12 cellular contexts compared by ENCODE assay signal in the genomic region with DNA sequence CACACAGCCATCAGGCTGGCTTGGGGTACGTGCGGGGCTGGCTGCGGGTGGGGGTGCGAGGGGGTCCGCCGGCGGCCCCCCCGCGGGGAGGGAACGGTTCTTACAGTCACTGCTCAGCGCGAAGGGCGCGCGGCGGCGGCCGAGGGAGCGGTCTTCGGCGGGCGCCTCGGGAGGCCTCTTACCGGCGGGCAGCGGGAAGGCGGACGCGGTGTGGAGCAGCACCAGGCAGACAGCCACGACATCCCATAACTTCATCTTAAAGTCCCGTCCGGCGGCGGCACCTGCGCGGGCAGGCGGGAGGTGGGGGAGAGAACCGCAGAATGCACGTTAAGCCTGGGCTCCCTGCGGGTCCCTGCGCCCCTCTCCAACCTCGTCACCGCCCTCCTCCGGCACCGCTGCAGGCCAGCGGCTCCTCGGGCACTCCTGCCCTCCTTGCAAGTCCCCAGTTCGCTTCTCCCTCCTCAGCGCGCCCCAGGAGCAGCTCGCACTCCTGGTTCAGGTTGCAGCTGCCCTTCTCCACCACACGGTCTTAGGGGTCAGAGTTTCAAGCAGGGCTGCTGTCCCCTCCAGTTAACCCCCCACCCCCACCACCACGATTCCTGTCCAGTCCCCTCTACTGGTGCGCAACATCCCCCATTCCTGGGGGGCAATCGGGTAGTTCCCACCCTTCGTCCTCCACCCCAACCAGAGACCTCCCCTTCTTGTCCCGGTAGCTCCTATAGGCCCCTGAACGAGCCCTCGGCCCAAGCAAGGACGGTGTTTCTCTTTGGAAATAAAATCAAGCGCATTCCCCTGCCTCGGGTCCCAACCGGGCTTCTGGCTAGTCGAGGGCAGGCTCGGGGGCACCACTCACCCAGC. TPM values are rescaled to one million over a fixed set of nuclear protein-coding genes. Genes with fewer than 3 reads are reported as not detected.
DNase-seq lines count a peak whose midpoint lies in the region; ATAC-seq and TF ChIP-seq lines count a peak whose summit lies in the region.
"Had no signal": no experiment of that assay in that cellular context is flagged by ENCODE, and none has a peak within 500 bp of the region (broad histone marks: within the 10 kb centered on the region; RNA-seq: fewer than 3 reads in every experiment).

No MANE protein-coding gene starts in this region.

- H2AFZ ChIP-seq in PC-3 (ENCODE audit: low read length) (peak overlapping the region; percentile 24; the same call in 1 of the 2 replicates), parathyroid adenoma (no peak overlapping the region)

- BruUV-seq in Calu3 (replicated peaks; lab: Mats Ljungman, UMichigan) (no TSS peak), PC-3 (replicated peaks; lab: Mats Ljungman, UMichigan) (no TSS peak)

- CTCF ChIA-PET in Calu3 (lab: Charles Lee), result interaction anchor here (0.6 to 0.7 kb wide), 2 partner anchors 14 to 96 kb away, joined by 7 to 11 read pairs; no protein-coding TSS in a partner anchor
- CTCF ChIA-PET in PC-3 (lab: Charles Lee), result no interaction called here

- H3K4me2 ChIP-seq in PC-3 (ENCODE audit: low read length), result peak overlapping the region; percentile 51
- H3K4me2 ChIP-seq in parathyroid adenoma (ENCODE audit: low read length), result peak overlapping the region; percentile 25

- peak overlapping the region; percentile 37 for H3K4me3 Mint-ChIP-seq in Calu3 (ENCODE audit: low read depth, unreplicated experiment)
- H3K4me3 Mint-ChIP-seq: activated naive CD4-positive, alpha-beta T cell treated with anti-CD3 and anti-CD28 coated beads, Interleukin-2, amount 50 U/mL, for 24 hours had no signal

- no peak overlapping the region for H3K27ac Mint-ChIP-seq in Calu3 (ENCODE audit: unreplicated experiment)
- H3K27ac Mint-ChIP-seq: activated naive CD4-positive, alpha-beta T cell treated with anti-CD3 and anti-CD28 coated beads, Interleukin-2, amount 50 U/mL, for 24 hours had no signal

- no peak for TF ChIP-seq EP300 in gastroesophageal sphincter (IDR thresholded peaks at IDR 0.05)

- 27% methylated on average over 3 of the region's 65 CpGs; no CpG with 5 or more reads in 1 of the 2 donors for WGBS in gastroesophageal sphincter (ENCODE audit: low coverage in 1 of 2), 2 donors

- 0 out of 2 replicates have a peak overlapping the region, but pooled peaks have one; percentile 3 for H3K4me3 ChIP-seq in PC-3 (ENCODE audit: low read length)
- H3K4me3 ChIP-seq in gastroesophageal sphincter, result peak overlapping the region; percentile 32 to 77
- H3K4me3 ChIP-seq in parathyroid adenoma (ENCODE audit: low read depth, low read length), result no peak overlapping the region

- H3K36me3 Mint-ChIP-seq in Calu3 (ENCODE audit: insufficient read depth, unreplicated experiment), result peaks cover 6% of the 10 kb centered on the region
- H3K36me3 Mint-ChIP-seq: activated naive CD4-positive, alpha-beta T cell treated with anti-CD3 and anti-CD28 coated beads, Interleukin-2, amount 50 U/mL, for 24 hours had no signal

- no peak overlapping the region for H3K27ac ChIP-seq in PC-3 (ENCODE audit: low read length)
- H3K27ac ChIP-seq in gastroesophageal sphincter, result peak overlapping the region; percentile 49 to 96 (median 86)
- H3K27ac ChIP-seq in parathyroid adenoma, result no peak overlapping the region

- ATAC-seq in PC-3 (peak; percentile 10; the same call in 1 of the 2 replicates), gastroesophageal sphincter (no peak), HG02759 (IDR thresholded peaks at IDR 0.05; ENCODE audit: unreplicated experiment) (no peak)

- H3K36me3 ChIP-seq in PC-3 (ENCODE audit: low read depth, low read length) (no peaks in the 10 kb centered on the region), gastroesophageal sphincter (no peaks in the 10 kb centered on the region), parathyroid adenoma (ENCODE audit: control insufficient read depth, insufficient read depth, low read length) (no peaks in the 10 kb centered on the region)

- peaks cover 19% of the 10 kb centered on the region for H3K4me1 ChIP-seq in PC-3 (ENCODE audit: insufficient read depth, low read length)
- peaks cover 0 to 82% (median 12%) of the 10 kb centered on the region in 3 donors for H3K4me1 ChIP-seq in gastroesophageal sphincter
- no peaks in the 10 kb centered on the region for H3K4me1 ChIP-seq in parathyroid adenoma

- H3K9me2 ChIP-seq in PC-3 (replicated peaks; ENCODE audit: low read length), result no peaks in the 10 kb centered on the region

- no peaks in the 10 kb centered on the region for H3K4me1 Mint-ChIP-seq in Calu3 (ENCODE audit: low read depth, unreplicated experiment)

- TF ChIP-seq POLR2A in gastroesophageal sphincter (IDR thresholded peaks at IDR 0.05), result no peak

- POLR2A ChIA-PET in PC-3 (lab: Charles Lee; ENCODE audit: unreplicated experiment), result no interaction called here

- no peaks in the 10 kb centered on the region for H3F3A ChIP-seq in PC-3 (ENCODE audit: low read length, unreplicated experiment)

- intact Hi-C loops in Calu3 (cut with micrococcal nuclease; ENCODE audit: unreplicated experiment), result no loop called here
- intact Hi-C loops in PC-3 (cut with micrococcal nuclease), result no loop called here

- no peaks in the 10 kb centered on the region for H3K9me3 Mint-ChIP-seq in Calu3 (ENCODE audit: low read depth, unreplicated experiment)
- H3K9me3 Mint-ChIP-seq: activated naive CD4-positive, alpha-beta T cell treated with anti-CD3 and anti-CD28 coated beads, Interleukin-2, amount 50 U/mL, for 24 hours had no signal

- H3K27me3 ChIP-seq in PC-3 (ENCODE audit: low read length), result peaks cover 76% of the 10 kb centered on the region
- peaks cover 39% of the 10 kb centered on the region for H3K27me3 ChIP-seq in gastroesophageal sphincter
- H3K27me3 ChIP-seq in parathyroid adenoma (ENCODE audit: control insufficient read depth, insufficient read depth, low read length), result peaks cover 16% of the 10 kb centered on the region

- H3K27me3 Mint-ChIP-seq in Calu3 (ENCODE audit: unreplicated experiment), result peaks cover 79% of the 10 kb centered on the region

- no peaks in the 10 kb centered on the region for H4K20me1 ChIP-seq in PC-3 (ENCODE audit: low read length)

- H3K79me2 ChIP-seq in PC-3 (ENCODE audit: low read length) (no peaks in the 10 kb centered on the region), parathyroid adenoma (no peaks in the 10 kb centered on the region)

- DNase-seq in Calu3, result no peak
- DNase-seq in PC-3, result no peak
- DNase-seq in AG08395 (ENCODE audit: low spot score), result no peak
- no peak for DNase-seq in pons (ENCODE audit: low spot score)
- DNase-seq in NCI-H1930 (lab: John Stamatoyannopoulos, UW), result no peak
- DNase-seq: NCI-H1694 treated with DMSO at 0.1 percent for 48 hours, SIG-M5 had no signal

- H3K9me3 ChIP-seq in PC-3 (ENCODE audit: low read length), result no peaks in the 10 kb centered on the region
- no peaks in the 10 kb centered on the region for H3K9me3 ChIP-seq in gastroesophageal sphincter
- no peaks in the 10 kb centered on the region for H3K9me3 ChIP-seq in parathyroid adenoma (ENCODE audit: control insufficient read depth, low read length)

- TF ChIP-seq CTCF in Calu3 (IDR thresholded peaks at IDR 0.05; ENCODE audit: unreplicated experiment), result no peak
- TF ChIP-seq CTCF in PC-3 (conservative IDR thresholded peaks at IDR 0.05; ENCODE audit: low read depth, low read length), result no peak
- TF ChIP-seq CTCF in gastroesophageal sphincter (IDR thresholded peaks at IDR 0.05), result no peak
- TF ChIP-seq CTCF in parathyroid adenoma (IDR thresholded peaks at IDR 0.05), result no peak

- H3K9ac ChIP-seq in PC-3 (ENCODE audit: low read length) (no peak overlapping the region), parathyroid adenoma (no peak overlapping the region)

RNA-seq across cellular contexts. Expression of a gene that starts 5.1 kb away (rescaled TPM):
- total RNA-seq in Calu3 (2022), result not detected in 2 replicates
- total RNA-seq in PC-3 (2014; rRNA removed), result not detected in 2 replicates
- 1 to 10 TPM in 3 of 4 donors, under 1 TPM in 1; 0.81 to 6.4 (median 4.3) TPM for total RNA-seq in gastroesophageal sphincter
- total RNA-seq: lung microvascular endothelial cell had no signal

Comparison
In these comparisons a context has a peak if more than half of its experiments do, and no peak if none do; other contexts are left out.
1. H3K27ac ChIP-seq: peak in gastroesophageal sphincter (4 of 4); none in PC-3 (single experiment) and parathyroid adenoma (single experiment).